ENCODE assay signal across 8 cellular contexts in the genomic region with DNA sequence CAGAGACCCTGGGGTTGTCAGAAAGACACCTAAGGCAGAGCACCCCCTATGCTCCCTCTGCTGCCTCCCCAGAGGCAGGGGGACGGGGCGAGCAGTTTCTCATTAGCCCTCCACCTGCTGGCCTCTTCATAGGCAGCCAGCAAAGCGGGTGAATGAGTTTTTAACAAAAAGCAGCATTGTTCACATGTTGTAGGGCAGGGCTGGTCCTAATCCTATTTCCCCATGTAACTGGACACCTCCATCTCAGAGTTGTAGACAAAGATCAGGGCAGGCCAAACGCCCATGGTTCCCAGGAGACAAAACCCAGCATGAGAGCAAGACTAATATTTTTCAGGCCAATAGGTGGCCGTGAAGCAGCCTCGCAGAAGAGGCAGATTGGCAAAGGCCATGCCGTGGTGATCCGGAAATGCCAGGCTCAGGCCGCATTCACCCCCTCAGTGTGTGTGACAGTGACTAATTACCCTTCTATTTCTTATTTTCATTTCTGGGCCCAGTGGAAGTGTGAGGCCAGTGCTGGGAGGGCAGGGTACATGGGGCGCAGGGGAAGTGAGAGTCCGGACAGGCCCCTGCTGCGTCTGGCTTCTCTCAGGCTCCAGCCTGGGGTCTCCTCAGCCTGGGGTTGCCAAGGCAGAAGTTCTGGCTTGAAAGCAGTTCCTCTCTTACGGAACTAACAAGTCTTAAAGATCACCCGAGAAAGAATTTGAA.
DNase-seq lines count a peak whose midpoint lies in the region; ATAC-seq and TF ChIP-seq lines count a peak whose summit lies in the region.

No MANE protein-coding gene starts in this region.

- H3K9me3 ChIP-seq in Karpas-422 (ENCODE audit: low read length) (no peaks in the 10 kb centered on the region), prostate gland (no peaks in the 10 kb centered on the region)

- H3K9me2 ChIP-seq in Karpas-422 (replicated peaks; ENCODE audit: insufficient read depth, low read length) = no peaks in the 10 kb centered on the region

- H3K4me2 ChIP-seq in Karpas-422 (ENCODE audit: low read depth, low read length, poor library complexity, severe bottlenecking) = peak overlapping the region; percentile 48

- peak overlapping the region; percentile 46 for H2AFZ ChIP-seq in Karpas-422 (ENCODE audit: low read length)

- no peak overlapping the region for H3K4me3 Mint-ChIP-seq in glutamatergic neuron (ENCODE audit: unreplicated experiment)

- no peaks in the 10 kb centered on the region for H4K20me1 ChIP-seq in Karpas-422 (ENCODE audit: insufficient read depth, low read depth, low read length)

- no peak for TF ChIP-seq POLR2A in prostate gland (IDR thresholded peaks at IDR 0.05)

- no peaks in the 10 kb centered on the region for H3K36me3 ChIP-seq in GM06990 (ENCODE audit: control insufficient read depth, insufficient read depth, low read length)
- no peaks in the 10 kb centered on the region for H3K36me3 ChIP-seq in Karpas-422 (ENCODE audit: insufficient read depth, low read length)
- peaks cover 0 to 10% of the 10 kb centered on the region in 2 donors for H3K36me3 ChIP-seq in prostate gland

- intact Hi-C loops in prostate gland (cut with DNase I) = no loop called here

- H3K9me3 Mint-ChIP-seq in glutamatergic neuron (ENCODE audit: unreplicated experiment) = no peaks in the 10 kb centered on the region

- H3K4me3 ChIP-seq in GM06990 (replicated peaks; ENCODE audit: low read depth, low read length) (peak overlapping the region; percentile 42), Karpas-422 (ENCODE audit: low read length) (peak overlapping the region; percentile 38), WI38 (ENCODE audit: low read depth, low read length) (peak overlapping the region; percentile 46), prostate gland (no peak overlapping the region)

- TF ChIP-seq CTCF in GM06990 (IDR thresholded peaks at IDR 0.05; ENCODE audit: insufficient read depth, low read length, poor library complexity, severe bottlenecking) (peak; percentile 10), WI38 (IDR thresholded peaks at IDR 0.05; ENCODE audit: low read depth, low read length) (no peak), glutamatergic neuron (IDR thresholded peaks at IDR 0.05; ENCODE audit: partially characterized antibody, unreplicated experiment) (no peak), prostate gland (IDR thresholded peaks at IDR 0.05) (peak in 2 of 4 experiments; percentile 17 to 22)

- peaks cover 22% of the 10 kb centered on the region for H3K4me1 Mint-ChIP-seq in glutamatergic neuron (ENCODE audit: low read depth, unreplicated experiment)

- H3K9ac ChIP-seq in Karpas-422 (ENCODE audit: low read length) = peak overlapping the region; percentile 53

- H3K27me3 Mint-ChIP-seq in glutamatergic neuron (ENCODE audit: unreplicated experiment) = peaks cover 5% of the 10 kb centered on the region

- 9% methylated on average over 14 of the region's 14 CpGs for WGBS in prostate gland

- no peaks in the 10 kb centered on the region for H3K79me2 ChIP-seq in Karpas-422 (ENCODE audit: low read length)

- H3K27me3 ChIP-seq in GM06990 (replicated peaks; ENCODE audit: control insufficient read depth, insufficient read depth, low read length) (no peaks in the 10 kb centered on the region), Karpas-422 (ENCODE audit: low read length) (no peaks in the 10 kb centered on the region), prostate gland (replicated peaks; ENCODE audit: insufficient read depth) (no peaks in the 10 kb centered on the region)

- ATAC-seq in GM21723 (IDR thresholded peaks at IDR 0.05; ENCODE audit: unreplicated experiment) = peak; percentile 62

- H3K4me1 ChIP-seq in Karpas-422 (ENCODE audit: low read length) (peaks cover 63% of the 10 kb centered on the region), prostate gland (replicated peaks) (peaks cover 18% of the 10 kb centered on the region)

- peak overlapping the region; percentile 71 for H3K27ac ChIP-seq in Karpas-422 (ENCODE audit: low read length)
- H3K27ac ChIP-seq in prostate gland = peak overlapping the region; percentile 70 to 78

- DNase-seq in GM06990 (ENCODE audit: extremely low read depth, insufficient read length) (peak; percentile 69), Karpas-422 (peak; percentile 80), glutamatergic neuron (peak; percentile 47), prostate gland (ENCODE audit: low spot score) (peak; percentile 28)
- no peak for DNase-seq in stimulated activated CD4-positive, alpha-beta T cell treated with anti-CD3 and anti-CD28 coated beads, Interleukin-1b, Interleukin-23, amount 100 ng/mL, for 48 hours
- no peak for DNase-seq in stimulated activated CD4-positive, alpha-beta T cell treated with anti-CD3 and anti-CD28 coated beads, Interleukin-2, amount 100 ng/mL, for 24 hours

- peaks cover 9% of the 10 kb centered on the region for H3K36me3 Mint-ChIP-seq in glutamatergic neuron (ENCODE audit: unreplicated experiment)

- H3K27ac Mint-ChIP-seq in glutamatergic neuron (ENCODE audit: unreplicated experiment) = peak overlapping the region; percentile 38

Comparison
In these comparisons a context has a peak if more than half of its experiments do, and no peak if none do; other contexts are left out.
1. DNase-seq: peak in GM06990 (single experiment), Karpas-422 (single experiment), glutamatergic neuron (single experiment) and prostate gland (single experiment); none in stimulated activated CD4-positive, alpha-beta T cell treated with anti-CD3 and anti-CD28 coated beads, Interleukin-1b, Interleukin-23, amount 100 ng/mL, for 48 hours (single experiment) and stimulated activated CD4-positive, alpha-beta T cell treated with anti-CD3 and anti-CD28 coated beads, Interleukin-2, amount 100 ng/mL, for 24 hours (0 of 2).
2. H3K4me3 ChIP-seq: peak in GM06990 (single experiment), Karpas-422 (single experiment) and WI38 (single experiment); none in prostate gland (0 of 2).